In the genomic region with DNA sequence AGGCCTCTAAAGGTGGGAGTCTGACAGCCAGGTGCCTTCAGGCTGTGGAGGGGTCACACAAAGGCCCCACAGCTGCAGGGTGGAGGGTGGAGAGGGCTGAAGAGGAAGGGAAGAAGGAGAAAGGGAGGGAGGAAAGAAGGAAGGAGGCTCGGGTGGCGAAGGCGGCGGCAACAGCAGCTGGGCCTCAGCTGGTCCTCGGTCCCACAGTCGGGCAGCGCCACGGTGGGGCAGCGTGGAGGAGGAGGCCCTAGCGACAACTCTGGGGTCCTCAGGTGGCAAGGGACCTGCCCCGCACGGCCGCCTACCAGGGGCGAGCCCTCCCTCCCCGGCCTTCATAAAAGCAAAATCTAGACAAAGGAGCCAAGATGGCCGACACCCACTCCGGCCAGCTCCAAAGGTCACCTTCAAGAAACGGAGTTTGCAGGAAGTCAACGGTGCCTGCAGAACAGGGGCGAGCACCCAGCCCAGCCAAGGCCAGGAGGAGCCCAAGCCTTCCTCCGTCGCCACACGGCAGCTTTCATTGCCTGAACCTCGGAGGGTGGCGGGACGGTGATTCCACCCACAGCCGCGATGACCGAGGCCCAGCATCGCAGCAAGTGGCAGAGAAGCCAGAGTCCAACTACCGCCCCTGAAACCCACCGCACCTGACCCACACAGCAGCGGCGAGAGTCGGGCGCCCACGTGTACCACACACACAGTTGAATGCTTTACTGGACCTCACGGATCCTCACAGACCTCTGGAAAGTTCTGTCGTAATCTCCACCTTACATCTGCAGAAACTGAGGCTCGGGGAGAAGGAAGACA, we compare ENCODE assay signal across 1 cellular context.
TF ChIP-seq lines count a peak whose summit lies in the region.

No MANE protein-coding gene starts in this region.

TF ChIP-seq in H1, 55 proteins besides CTCF, POLR2A, EP300 and RAD21:
- TF ChIP-seq SAP30 (IDR thresholded peaks at IDR 0.05; ENCODE audit: insufficient read depth, insufficient replicate concordance, low read length), result no peak
- peak; percentile 52; the same call in 1 of the 2 replicates for TF ChIP-seq YY1 (IDR thresholded peaks at IDR 0.05; ENCODE audit: low read depth, low read length)
- TF ChIP-seq RFX5 (IDR thresholded peaks at IDR 0.05; ENCODE audit: borderline replicate concordance, low read depth, low read length), result no peak
TF ChIP-seq in H1: peak in this region for 1.
